8 cellular contexts compared by ENCODE assay signal in the genomic region with DNA sequence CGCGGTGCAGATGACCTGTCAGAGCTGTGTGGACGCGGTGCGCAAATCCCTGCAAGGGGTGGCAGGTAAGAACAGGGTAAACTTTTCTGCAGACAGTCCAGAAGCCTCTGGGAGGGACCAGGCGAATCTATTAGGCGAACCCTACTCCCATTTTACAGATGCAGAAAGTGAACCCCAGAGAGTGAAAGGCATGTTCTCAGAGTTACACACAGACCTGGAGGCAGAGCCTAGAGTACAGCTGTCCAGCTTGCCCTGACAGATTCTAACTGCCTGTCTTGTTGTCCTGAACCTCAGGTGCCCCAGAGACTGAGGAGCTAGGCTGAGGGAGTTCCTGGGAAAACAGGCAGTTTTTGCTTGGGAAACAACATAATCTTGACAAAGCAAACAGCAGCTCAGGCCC. TPM values are rescaled to one million over a fixed set of nuclear protein-coding genes. Genes with fewer than 3 reads are reported as not detected.
DNase-seq lines count a peak whose midpoint lies in the region; ATAC-seq and TF ChIP-seq lines count a peak whose summit lies in the region.

No MANE protein-coding gene starts in this region.

- ATAC-seq in activated CD8-positive, alpha-beta memory T cell treated with anti-CD3 and anti-CD28 coated beads, Interleukin-2, amount 10 ng/mL, durations not matched to agents 7 days and 5 days = no peak
- no peak for ATAC-seq in GM19395 (IDR thresholded peaks at IDR 0.05; ENCODE audit: unreplicated experiment)
- no peak for ATAC-seq in HG03432 (IDR thresholded peaks at IDR 0.05; ENCODE audit: unreplicated experiment)

- H3K27me3 Mint-ChIP-seq in activated CD8-positive, alpha-beta memory T cell treated with anti-CD3 and anti-CD28 coated beads, Interleukin-2, amount 10 ng/mL, durations not matched to agents 7 days and 5 days = peaks cover 6% of the 10 kb centered on the region

- TF ChIP-seq CTCF in adrenal gland (IDR thresholded peaks at IDR 0.05) = no peak
- TF ChIP-seq CTCF in liver (IDR thresholded peaks at IDR 0.05; ENCODE audit: low read depth, low read length, missing input control) = no peak
- no peak for TF ChIP-seq CTCF in thyroid gland (IDR thresholded peaks at IDR 0.05)

- H3K27ac Mint-ChIP-seq in activated CD8-positive, alpha-beta memory T cell treated with anti-CD3 and anti-CD28 coated beads, Interleukin-2, amount 10 ng/mL, durations not matched to agents 7 days and 5 days = peak overlapping the region; percentile 96

- DNase-seq in activated CD8-positive, alpha-beta memory T cell treated with anti-CD3 and anti-CD28 coated beads, Interleukin-2, amount 10 ng/mL, durations not matched to agents 7 days and 5 days = no peak
- DNase-seq in activated CD8-positive, alpha-beta memory T cell treated with anti-CD3 and anti-CD28 coated beads for 24 hours = no peak
- DNase-seq in adrenal gland (no peak), thyroid gland (no peak), HPDE6-E6E7 (ENCODE audit: extremely low spot score) (no peak)

- H3K9me3 ChIP-seq in adrenal gland (replicated peaks in 1 of 3) = no peaks in the 10 kb centered on the region
- no peaks in the 10 kb centered on the region for H3K9me3 ChIP-seq in liver (ENCODE audit: control insufficient read depth in 4 of 4, low read length in 3 of 4)
- no peaks in the 10 kb centered on the region for H3K9me3 ChIP-seq in thyroid gland

- H3K27ac ChIP-seq in adrenal gland (peak overlapping the region in 3 of 5 donors; percentile 66 to 90 (median 84)), liver (ENCODE audit: low read depth in 1 of 2, low read length in 2 of 2) (no peak overlapping the region), thyroid gland (peak overlapping the region in 2 of 3 donors; percentile 55 to 72)

- peak overlapping the region; percentile 94 for H3K4me3 Mint-ChIP-seq in activated CD8-positive, alpha-beta memory T cell treated with anti-CD3 and anti-CD28 coated beads, Interleukin-2, amount 10 ng/mL, durations not matched to agents 7 days and 5 days

- TF ChIP-seq POLR2A in adrenal gland (IDR thresholded peaks at IDR 0.05) (no peak), thyroid gland (IDR thresholded peaks at IDR 0.05) (no peak)

- TF ChIP-seq RAD21 in liver (IDR thresholded peaks at IDR 0.05) = no peak

- H3K36me3 Mint-ChIP-seq in activated CD8-positive, alpha-beta memory T cell treated with anti-CD3 and anti-CD28 coated beads, Interleukin-2, amount 10 ng/mL, durations not matched to agents 7 days and 5 days = no peaks in the 10 kb centered on the region

- H3K36me3 ChIP-seq in adrenal gland (replicated peaks in 1 of 2) = no peaks in the 10 kb centered on the region
- H3K36me3 ChIP-seq in liver (ENCODE audit: control insufficient read depth in 4 of 4, insufficient read depth in 3 of 4, low read depth in 1 of 4, low read length in 3 of 4) = no peaks in the 10 kb centered on the region
- H3K36me3 ChIP-seq in thyroid gland = no peaks in the 10 kb centered on the region

- H3K27me3 ChIP-seq in adrenal gland (no peaks in the 10 kb centered on the region), liver (ENCODE audit: control insufficient read depth in 4 of 4, insufficient read depth in 4 of 4, low read length in 3 of 4) (no peaks in the 10 kb centered on the region), thyroid gland (no peaks in the 10 kb centered on the region)

- H3K4me1 ChIP-seq in adrenal gland (replicated peaks in 1 of 2) (peaks cover 22 to 30% of the 10 kb centered on the region in 2 donors), liver (ENCODE audit: control insufficient read depth in 4 of 4, insufficient read depth in 4 of 4, low read length in 3 of 4) (peaks cover 15 to 40% (median 31%) of the 10 kb centered on the region in 4 donors), thyroid gland (peaks cover 25 to 32% of the 10 kb centered on the region in 2 donors)

- no peaks in the 10 kb centered on the region for H3K9me3 Mint-ChIP-seq in activated CD8-positive, alpha-beta memory T cell treated with anti-CD3 and anti-CD28 coated beads, Interleukin-2, amount 10 ng/mL, durations not matched to agents 7 days and 5 days (ENCODE audit: low read depth)

- H3K9ac ChIP-seq in liver (ENCODE audit: low read depth in 1 of 2, low read length in 2 of 2) = peak overlapping the region; percentile 70 to 73

- intact Hi-C loops in adrenal gland (cut with DNase I) = no loop called here
- intact Hi-C loops in thyroid gland (cut with DNase I) = no loop called here

- 53 to 79% (median 64%) methylated on average over 6 to 7 of the region's 7 CpGs for WGBS in adrenal gland, 4 donors
- 26% methylated on average over 7 of the region's 7 CpGs for WGBS in liver
- WGBS in thyroid gland, 2 donors = 64 to 72% methylated on average over 7 of the region's 7 CpGs

- H3K4me1 Mint-ChIP-seq in activated CD8-positive, alpha-beta memory T cell treated with anti-CD3 and anti-CD28 coated beads, Interleukin-2, amount 10 ng/mL, durations not matched to agents 7 days and 5 days = peaks cover 28% of the 10 kb centered on the region

- CTCF ChIA-PET in activated CD8-positive, alpha-beta memory T cell treated with anti-CD3 and anti-CD28 coated beads, Interleukin-2, amount 10 ng/mL, durations not matched to agents 7 days and 5 days (lab: Charles Lee) = interaction anchor here (1.3 to 6.2 kb wide), 6 partner anchors 13 to 85 kb away, joined by 3 to 60 read pairs (median 5); a partner anchor contains a TSS

- peak overlapping the region in 3 of 4 donors; percentile 12 to 77 (median 43) for H3K4me3 ChIP-seq in adrenal gland
- H3K4me3 ChIP-seq in liver (ENCODE audit: low read depth in 1 of 3, low read length in 3 of 3) = peak overlapping the region; percentile 56 to 93 (median 91)
- H3K4me3 ChIP-seq in thyroid gland (replicated peaks in 1 of 3) = peak overlapping the region in 1 of 3 donors; percentile 56

TF ChIP-seq in liver, 16 proteins besides CTCF, POLR2A, EP300 and RAD21:
- TF ChIP-seq RXRA (IDR thresholded peaks at IDR 0.05) = no peak
- TF ChIP-seq, protein P1, sequence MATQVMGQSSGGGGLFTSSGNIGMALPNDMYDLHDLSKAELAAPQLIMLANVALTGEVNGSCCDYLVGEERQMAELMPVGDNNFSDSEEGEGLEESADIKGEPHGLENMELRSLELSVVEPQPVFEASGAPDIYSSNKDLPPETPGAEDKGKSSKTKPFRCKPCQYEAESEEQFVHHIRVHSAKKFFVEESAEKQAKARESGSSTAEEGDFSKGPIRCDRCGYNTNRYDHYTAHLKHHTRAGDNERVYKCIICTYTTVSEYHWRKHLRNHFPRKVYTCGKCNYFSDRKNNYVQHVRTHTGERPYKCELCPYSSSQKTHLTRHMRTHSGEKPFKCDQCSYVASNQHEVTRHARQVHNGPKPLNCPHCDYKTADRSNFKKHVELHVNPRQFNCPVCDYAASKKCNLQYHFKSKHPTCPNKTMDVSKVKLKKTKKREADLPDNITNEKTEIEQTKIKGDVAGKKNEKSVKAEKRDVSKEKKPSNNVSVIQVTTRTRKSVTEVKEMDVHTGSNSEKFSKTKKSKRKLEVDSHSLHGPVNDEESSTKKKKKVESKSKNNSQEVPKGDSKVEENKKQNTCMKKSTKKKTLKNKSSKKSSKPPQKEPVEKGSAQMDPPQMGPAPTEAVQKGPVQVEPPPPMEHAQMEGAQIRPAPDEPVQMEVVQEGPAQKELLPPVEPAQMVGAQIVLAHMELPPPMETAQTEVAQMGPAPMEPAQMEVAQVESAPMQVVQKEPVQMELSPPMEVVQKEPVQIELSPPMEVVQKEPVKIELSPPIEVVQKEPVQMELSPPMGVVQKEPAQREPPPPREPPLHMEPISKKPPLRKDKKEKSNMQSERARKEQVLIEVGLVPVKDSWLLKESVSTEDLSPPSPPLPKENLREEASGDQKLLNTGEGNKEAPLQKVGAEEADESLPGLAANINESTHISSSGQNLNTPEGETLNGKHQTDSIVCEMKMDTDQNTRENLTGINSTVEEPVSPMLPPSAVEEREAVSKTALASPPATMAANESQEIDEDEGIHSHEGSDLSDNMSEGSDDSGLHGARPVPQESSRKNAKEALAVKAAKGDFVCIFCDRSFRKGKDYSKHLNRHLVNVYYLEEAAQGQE (IDR thresholded peaks at IDR 0.05) = peak; percentile 65

RNA-seq across cellular contexts. Expression of a gene that starts 0.7 kb away (rescaled TPM):
- 10 to 100 TPM; 30.1 to 38.0 TPM for total RNA-seq in activated CD8-positive, alpha-beta memory T cell treated with anti-CD3 and anti-CD28 coated beads, Interleukin-2, amount 10 ng/mL, durations not matched to agents 7 days and 5 days
- total RNA-seq in adrenal gland (10 to 100 TPM; 21.9 to 76.3 (median 43.1) TPM), liver (10 to 100 TPM; 30.2 to 54.7 TPM), thyroid gland (10 to 100 TPM; 22.7 to 48.5 (median 28.9) TPM)
- polyA plus RNA-seq in adrenal gland (100 to 1,000 TPM in 2 of 3 donors, 10 to 100 TPM in 1; 22.7 to 204 (median 188) TPM), liver (10 to 100 TPM; 38.9 to 80.2 TPM)

RNA-seq across cellular contexts. Expression of a gene that starts 0.8 kb away (rescaled TPM):
- total RNA-seq in activated CD8-positive, alpha-beta memory T cell treated with anti-CD3 and anti-CD28 coated beads, Interleukin-2, amount 10 ng/mL, durations not matched to agents 7 days and 5 days = under 1 TPM in 1 of 2 experiments, not detected in 1; 0.12 TPM
- total RNA-seq in adrenal gland = under 1 TPM; 0.30 to 0.84 (median 0.47) TPM
- under 1 TPM; 0.13 to 0.90 (median 0.24) TPM for polyA plus RNA-seq in adrenal gland
- under 1 TPM; 0.14 to 0.17 TPM for total RNA-seq in liver
- polyA plus RNA-seq in liver = under 1 TPM in 1 of 2 donors, not detected in 1; 0.14 TPM
- 1 to 10 TPM in 2 of 4 donors, under 1 TPM in 2; 0.92 to 2.1 (median 1.1) TPM for total RNA-seq in thyroid gland

RNA-seq across cellular contexts. Expression of a gene that starts 22.8 kb away (rescaled TPM):
- 100 to 1,000 TPM; 152 to 176 TPM for total RNA-seq in activated CD8-positive, alpha-beta memory T cell treated with anti-CD3 and anti-CD28 coated beads, Interleukin-2, amount 10 ng/mL, durations not matched to agents 7 days and 5 days
- total RNA-seq in adrenal gland (100 to 1,000 TPM in 1 of 8 donors, 10 to 100 TPM in 7; 32.3 to 106 (median 52.7) TPM), liver (10 to 100 TPM; 27.1 to 53.5 TPM), thyroid gland (10 to 100 TPM; 31.8 to 76.9 (median 62.9) TPM)
- polyA plus RNA-seq in adrenal gland (10 to 100 TPM; 29.1 to 96.7 (median 39.1) TPM), liver (10 to 100 TPM in 1 of 2 donors, 1 to 10 TPM in 1; 7.0 to 16.7 TPM)

RNA-seq across cellular contexts. Expression of a gene that starts 25.2 kb away (rescaled TPM):
- 1 to 10 TPM; 2.8 to 4.1 TPM for total RNA-seq in activated CD8-positive, alpha-beta memory T cell treated with anti-CD3 and anti-CD28 coated beads, Interleukin-2, amount 10 ng/mL, durations not matched to agents 7 days and 5 days
- 100 to 1,000 TPM in 7 of 8 donors, 10 to 100 TPM in 1; 57.4 to 264 (median 197) TPM for total RNA-seq in adrenal gland
- polyA plus RNA-seq in adrenal gland = 10 to 100 TPM; 37.0 to 54.6 (median 44.4) TPM
- 10 to 100 TPM in 1 of 2 donors, 1 to 10 TPM in 1; 8.5 to 20.2 TPM for total RNA-seq in liver
- polyA plus RNA-seq in liver = 10 to 100 TPM; 27.7 to 31.9 TPM
- 10 to 100 TPM; 30.4 to 79.1 (median 64.6) TPM for total RNA-seq in thyroid gland

RNA-seq across cellular contexts. Expression of a gene that starts 44.9 kb away (rescaled TPM):
- 100 to 1,000 TPM; 111 to 119 TPM for total RNA-seq in activated CD8-positive, alpha-beta memory T cell treated with anti-CD3 and anti-CD28 coated beads, Interleukin-2, amount 10 ng/mL, durations not matched to agents 7 days and 5 days
- total RNA-seq in adrenal gland = 100 to 1,000 TPM in 6 of 8 donors, 10 to 100 TPM in 2; 89.9 to 243 (median 138) TPM
- 100 to 1,000 TPM in 1 of 3 donors, 10 to 100 TPM in 2; 70.0 to 205 (median 79.4) TPM for polyA plus RNA-seq in adrenal gland
- total RNA-seq in liver = 10 to 100 TPM; 43.3 to 59.2 TPM
- polyA plus RNA-seq in liver = 10 to 100 TPM; 36.9 to 49.4 TPM
- 100 to 1,000 TPM; 104 to 147 (median 131) TPM for total RNA-seq in thyroid gland

Comparison
In these comparisons a context has a peak if more than half of its experiments do, and no peak if none do; other contexts are left out.
1. H3K27ac ChIP-seq: peak in adrenal gland (3 of 5) and thyroid gland (2 of 3); none in liver (0 of 2).